ENCODE assay signal across 10 cellular contexts in the genomic region with DNA sequence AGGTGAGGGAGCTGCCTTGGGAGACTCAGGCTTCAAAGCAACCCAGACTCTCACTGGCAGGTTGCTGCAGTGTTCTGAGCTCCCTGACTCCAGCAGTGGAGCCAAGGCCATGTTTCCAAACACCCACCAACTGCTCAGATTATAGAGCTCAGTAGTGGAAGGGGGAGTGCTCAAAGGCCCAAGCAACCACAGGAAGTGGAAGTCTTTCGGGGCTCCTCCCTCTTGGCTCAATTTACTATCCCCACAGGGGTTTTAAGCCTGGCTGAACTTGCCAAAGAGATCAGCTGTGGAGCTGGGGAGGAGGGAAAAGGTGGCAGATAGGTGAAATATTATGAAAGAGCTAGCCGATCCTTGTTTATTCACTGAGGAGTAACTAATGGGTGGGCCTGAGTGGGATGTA.
DNase-seq lines count a peak whose midpoint lies in the region; ATAC-seq and TF ChIP-seq lines count a peak whose summit lies in the region.
"Had no signal": no experiment of that assay in that cellular context is flagged by ENCODE, and none has a peak within 500 bp of the region (broad histone marks: within the 10 kb centered on the region; RNA-seq: fewer than 3 reads in every experiment).

No MANE protein-coding gene starts in this region.

- H3K9ac ChIP-seq in colonic mucosa (ENCODE audit: low read depth in 2 of 2, low read length in 2 of 2): no peak overlapping the region

- TF ChIP-seq CTCF in endothelial cell (IDR thresholded peaks at IDR 0.05; ENCODE audit: unreplicated experiment): no peak
- TF ChIP-seq CTCF in colonic mucosa (IDR thresholded peaks at IDR 0.05): no peak

- no peaks in the 10 kb centered on the region for H3K36me3 ChIP-seq in colonic mucosa
- H3K36me3 ChIP-seq: transverse colon had no signal

- H3K36me3 Mint-ChIP-seq in endothelial cell (ENCODE audit: low read depth, unreplicated experiment): peaks cover 13% of the 10 kb centered on the region
- H3K36me3 Mint-ChIP-seq: activated naive CD8-positive, alpha-beta T cell had no signal

- peak; percentile 59 for ATAC-seq in GM21360 (IDR thresholded peaks at IDR 0.05; ENCODE audit: unreplicated experiment)

- peaks cover 33% of the 10 kb centered on the region for H3K27me3 ChIP-seq in colonic mucosa

- H3K4me1 ChIP-seq in colonic mucosa: no peaks in the 10 kb centered on the region

- H3K4me1 Mint-ChIP-seq in endothelial cell (ENCODE audit: unreplicated experiment): peaks cover 30% of the 10 kb centered on the region

- no peaks in the 10 kb centered on the region for H3K9me3 Mint-ChIP-seq in endothelial cell (ENCODE audit: unreplicated experiment)

- no peaks in the 10 kb centered on the region for H3K27me3 Mint-ChIP-seq in endothelial cell (ENCODE audit: unreplicated experiment)

- H3K27ac Mint-ChIP-seq in endothelial cell (ENCODE audit: unreplicated experiment): peak overlapping the region; percentile 72
- H3K27ac Mint-ChIP-seq: activated naive CD8-positive, alpha-beta T cell had no signal

- H3K4me3 Mint-ChIP-seq in endothelial cell (ENCODE audit: unreplicated experiment): no peak overlapping the region
- H3K4me3 Mint-ChIP-seq: activated naive CD8-positive, alpha-beta T cell had no signal

- intact Hi-C loops in colonic mucosa (cut with DNase I): no loop called here

- no peak overlapping the region for H3K4me3 ChIP-seq in colonic mucosa
- H3K4me3 ChIP-seq: transverse colon had no signal

- H3K27ac ChIP-seq in colonic mucosa: no peak overlapping the region
- H3K27ac ChIP-seq: transverse colon had no signal

- DNase-seq in AG08395 (ENCODE audit: low spot score): peak; percentile 19
- peak; percentile 78 for DNase-seq in NCI-H2107 treated with DMSO at 0.1 percent for 48 hours (lab: John Stamatoyannopoulos, UW; ENCODE audit: unreplicated experiment)
- no peak for DNase-seq in endothelial cell (ENCODE audit: low spot score)
- DNase-seq in colonic mucosa: no peak
- no peak for DNase-seq in occipital lobe (lab: John Stamatoyannopoulos, UW)
- DNase-seq in NCI-H774 (lab: John Stamatoyannopoulos, UW): no peak
- DNase-seq in NCI-H748 (lab: John Stamatoyannopoulos, UW; ENCODE audit: unreplicated experiment): no peak
- DNase-seq: transverse colon had no signal

- H3K9me3 ChIP-seq in colonic mucosa: no peaks in the 10 kb centered on the region
- H3K9me3 ChIP-seq: transverse colon had no signal

Comparison
In these comparisons a context has a peak if more than half of its experiments do, and no peak if none do; other contexts are left out.
1. DNase-seq: peak in AG08395 (single experiment) and NCI-H2107 treated with DMSO at 0.1 percent for 48 hours (single experiment); none in endothelial cell (single experiment), colonic mucosa (single experiment), occipital lobe (single experiment), NCI-H774 (single experiment) and NCI-H748 (single experiment).